9 cellular contexts compared by ENCODE assay signal in genomic region chr17:18187226-18187625, GRCh38. TPM values are rescaled to one million over a fixed set of nuclear protein-coding genes. Genes with fewer than 3 reads are reported as not detected.
DNase-seq lines count a peak whose midpoint lies in the region; ATAC-seq and TF ChIP-seq lines count a peak whose summit lies in the region.
"Had no signal": no experiment of that assay in that cellular context is flagged by ENCODE, and none has a peak within 500 bp of the region (broad histone marks: within the 10 kb centered on the region; RNA-seq: fewer than 3 reads in every experiment).

No MANE protein-coding gene starts in this region.

- H3K27me3 ChIP-seq in left lung: no peaks in the 10 kb centered on the region
- H3K27me3 ChIP-seq in thoracic aorta (replicated peaks; ENCODE audit: insufficient read depth): no peaks in the 10 kb centered on the region

- H3K27ac ChIP-seq in angular gyrus (ENCODE audit: low read depth, low read length): peak overlapping the region; percentile 33
- peak overlapping the region in 1 of 2 donors; percentile 99 for H3K27ac ChIP-seq in left lung
- peak overlapping the region in 1 of 2 donors; percentile 92 for H3K27ac ChIP-seq in thoracic aorta

- peak overlapping the region; percentile 99 for H3K27ac Mint-ChIP-seq in activated T-cell treated with anti-CD3 and anti-CD28 coated beads, Interleukin-2, amount 50 U/mL, for 24 hours

- no peaks in the 10 kb centered on the region for H3K27me3 Mint-ChIP-seq in activated T-cell treated with anti-CD3 and anti-CD28 coated beads, Interleukin-2, amount 50 U/mL, for 24 hours

- H3K9me3 ChIP-seq in left lung (no peaks in the 10 kb centered on the region), thoracic aorta (no peaks in the 10 kb centered on the region)

- H3K4me1 ChIP-seq in left lung (peaks cover 58 to 78% of the 10 kb centered on the region in 2 donors), thoracic aorta (ENCODE audit: control insufficient read depth in 1 of 2, low read depth in 2 of 2) (peaks cover 61 to 73% of the 10 kb centered on the region in 2 donors)

- H3K4me3 Mint-ChIP-seq in activated T-cell treated with anti-CD3 and anti-CD28 coated beads, Interleukin-2, amount 50 U/mL, for 24 hours: peak overlapping the region; percentile 95

- no peak for TF ChIP-seq CTCF in left lung (IDR thresholded peaks at IDR 0.05)
- TF ChIP-seq CTCF in thoracic aorta (IDR thresholded peaks at IDR 0.05): no peak

- H3K4me1 Mint-ChIP-seq in activated T-cell treated with anti-CD3 and anti-CD28 coated beads, Interleukin-2, amount 50 U/mL, for 24 hours (ENCODE audit: low read depth): peaks cover 71% of the 10 kb centered on the region

- ATAC-seq in left lung: no peak
- ATAC-seq in thoracic aorta (ENCODE audit: insufficient number of reproducible peaks, low FRiP score, low read depth): no peak
- no peak for ATAC-seq in HG03095 (IDR thresholded peaks at IDR 0.05; ENCODE audit: unreplicated experiment)

- peak overlapping the region; percentile 94 for H3K4me3 ChIP-seq in left lung
- H3K4me3 ChIP-seq in thoracic aorta: peak overlapping the region; percentile 93

- H3K36me3 Mint-ChIP-seq in activated T-cell treated with anti-CD3 and anti-CD28 coated beads, Interleukin-2, amount 50 U/mL, for 24 hours (ENCODE audit: low read depth): peaks cover 80% of the 10 kb centered on the region

- DNase-seq in activated T-cell treated with anti-CD3 and anti-CD28 coated beads, Interleukin-2, amount 50 U/mL, for 24 hours: no peak
- no peak for DNase-seq in activated T-cell treated with anti-CD3 and anti-CD28 coated beads, Interleukin-2, amount 50 U/mL, for 48 hours
- DNase-seq in left lung: peak in 1 of 2 donors; percentile 0
- no peak for DNase-seq in thoracic aorta (ENCODE audit: low spot score)
- no peak for DNase-seq in NCI-H187 treated with DMSO at 0.1 percent for 48 hours (lab: John Stamatoyannopoulos, UW)
- no peak for DNase-seq in SK-N-DZ (ENCODE audit: low spot score)
- DNase-seq: activated naive CD4-positive, alpha-beta T cell treated with anti-CD3 and anti-CD28 coated beads, Interleukin-2, amount 50 U/mL, for 16 hours had no signal

- intact Hi-C loops in left lung (cut with DNase I): no loop called here

- H3K36me3 ChIP-seq in left lung (peaks cover 0 to 32% of the 10 kb centered on the region in 2 donors), thoracic aorta (no peaks in the 10 kb centered on the region)

- no peaks in the 10 kb centered on the region for H3K9me3 Mint-ChIP-seq in activated T-cell treated with anti-CD3 and anti-CD28 coated beads, Interleukin-2, amount 50 U/mL, for 24 hours

RNA-seq across cellular contexts. Expression of gene ALKBH5, which starts 3.6 kb away (rescaled TPM):
- total RNA-seq in left lung (10 to 100 TPM; 87.6 to 99.6 TPM), thoracic aorta (100 to 1,000 TPM in 1 of 2 donors, 10 to 100 TPM in 1; 89.6 to 105 TPM)
- 65.7 and 68.3 TPM in 2 replicates for polyA plus RNA-seq in SK-N-DZ (2014; cell fraction: cytosol; rRNA removed)
- 39.1 and 41.5 TPM in 2 replicates for polyA plus RNA-seq in SK-N-DZ (2014; cell fraction: nucleus; rRNA removed)

RNA-seq across cellular contexts. Expression of gene LLGL1, which starts 38.2 kb away (rescaled TPM):
- total RNA-seq in left lung: 10 to 100 TPM; 14.4 to 17.8 TPM
- 10 to 100 TPM; 17.1 to 30.3 TPM for total RNA-seq in thoracic aorta
- 99.4 and 115 TPM in 2 replicates for polyA plus RNA-seq in SK-N-DZ (2014; cell fraction: cytosol; rRNA removed)
- polyA plus RNA-seq in SK-N-DZ (2014; cell fraction: nucleus; rRNA removed): 83.2 and 89.5 TPM in 2 replicates
